In genomic region chr16:23909792-23910418, GRCh38 we compare ENCODE assay signal across 1 cellular context.
TF ChIP-seq lines count a peak whose summit lies in the region.

No MANE protein-coding gene starts in this region.

TF ChIP-seq in K562, 482 proteins besides CTCF, POLR2A, EP300 and RAD21 (continued from another document and continues in another):
- no peak for TF ChIP-seq CUX1 (CRISPR knock-in tag; IDR thresholded peaks at IDR 0.05)
- TF ChIP-seq ZNF277 (CRISPR knock-in tag; IDR thresholded peaks at IDR 0.05; ENCODE audit: borderline replicate concordance): no peak
- TF ChIP-seq NELFE (IDR thresholded peaks at IDR 0.05; ENCODE audit: insufficient read depth, insufficient read length): no peak
- no peak for TF ChIP-seq MED1 (CRISPR knock-in tag; IDR thresholded peaks at IDR 0.05; ENCODE audit: borderline replicate concordance)
- TF ChIP-seq MLX (CRISPR knock-in tag; conservative IDR thresholded peaks at IDR 0.05): no peak
- TF ChIP-seq ZZZ3 (IDR thresholded peaks at IDR 0.05): no peak
- TF ChIP-seq, protein P1, sequence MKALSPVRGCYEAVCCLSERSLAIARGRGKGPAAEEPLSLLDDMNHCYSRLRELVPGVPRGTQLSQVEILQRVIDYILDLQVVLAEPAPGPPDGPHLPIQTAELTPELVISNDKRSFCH (CRISPR knock-in tag; IDR thresholded peaks at IDR 0.05): no peak
- TF ChIP-seq, protein P1 (tag; IDR thresholded peaks at IDR 0.05): 0 out of 2 replicates have a peak, but pooled peaks have one; percentile 13
- TF ChIP-seq YY1 (IDR thresholded peaks at IDR 0.05; ENCODE audit: borderline replicate concordance in 1 of 3, control insufficient read depth in 1 of 3, extremely low read depth in 1 of 3, insufficient read depth in 3 of 3, insufficient read length in 1 of 3, insufficient replicate concordance in 2 of 3, low read depth in 1 of 3, low read length in 2 of 3): no peak
- no peak for TF ChIP-seq ZKSCAN1 (IDR thresholded peaks at IDR 0.05; ENCODE audit: low read depth, low read length)
- TF ChIP-seq C11orf30 (IDR thresholded peaks at IDR 0.05; ENCODE audit: low read depth): no peak
- TF ChIP-seq MTA3 (IDR thresholded peaks at IDR 0.05; ENCODE audit: borderline replicate concordance): no peak
- no peak for TF ChIP-seq KLF6 (CRISPR knock-in tag; IDR thresholded peaks at IDR 0.05; ENCODE audit: borderline replicate concordance)
- no peak for TF ChIP-seq U2AF2 (optimal IDR thresholded peaks at IDR 0.05; ENCODE audit: low read depth, low read length)
- no peak for TF ChIP-seq FOXJ3 (CRISPR knock-in tag; IDR thresholded peaks at IDR 0.05)
- TF ChIP-seq ZNF57 (CRISPR knock-in tag; IDR thresholded peaks at IDR 0.05): no peak
- no peak for TF ChIP-seq PYGO2 (tag; IDR thresholded peaks at IDR 0.05)
- TF ChIP-seq CTCFL (IDR thresholded peaks at IDR 0.05; ENCODE audit: borderline replicate concordance, insufficient read depth, low read depth, low read length, poor library complexity, severe bottlenecking): no peak
- no peak for TF ChIP-seq NCOA4 (IDR thresholded peaks at IDR 0.05; ENCODE audit: partially characterized antibody)
- TF ChIP-seq, protein P2, sequence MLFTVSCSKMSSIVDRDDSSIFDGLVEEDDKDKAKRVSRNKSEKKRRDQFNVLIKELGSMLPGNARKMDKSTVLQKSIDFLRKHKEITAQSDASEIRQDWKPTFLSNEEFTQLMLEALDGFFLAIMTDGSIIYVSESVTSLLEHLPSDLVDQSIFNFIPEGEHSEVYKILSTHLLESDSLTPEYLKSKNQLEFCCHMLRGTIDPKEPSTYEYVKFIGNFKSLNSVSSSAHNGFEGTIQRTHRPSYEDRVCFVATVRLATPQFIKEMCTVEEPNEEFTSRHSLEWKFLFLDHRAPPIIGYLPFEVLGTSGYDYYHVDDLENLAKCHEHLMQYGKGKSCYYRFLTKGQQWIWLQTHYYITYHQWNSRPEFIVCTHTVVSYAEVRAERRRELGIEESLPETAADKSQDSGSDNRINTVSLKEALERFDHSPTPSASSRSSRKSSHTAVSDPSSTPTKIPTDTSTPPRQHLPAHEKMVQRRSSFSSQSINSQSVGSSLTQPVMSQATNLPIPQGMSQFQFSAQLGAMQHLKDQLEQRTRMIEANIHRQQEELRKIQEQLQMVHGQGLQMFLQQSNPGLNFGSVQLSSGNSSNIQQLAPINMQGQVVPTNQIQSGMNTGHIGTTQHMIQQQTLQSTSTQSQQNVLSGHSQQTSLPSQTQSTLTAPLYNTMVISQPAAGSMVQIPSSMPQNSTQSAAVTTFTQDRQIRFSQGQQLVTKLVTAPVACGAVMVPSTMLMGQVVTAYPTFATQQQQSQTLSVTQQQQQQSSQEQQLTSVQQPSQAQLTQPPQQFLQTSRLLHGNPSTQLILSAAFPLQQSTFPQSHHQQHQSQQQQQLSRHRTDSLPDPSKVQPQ (CRISPR knock-in tag; IDR thresholded peaks at IDR 0.05; ENCODE audit: borderline replicate concordance): no peak
- TF ChIP-seq NCOR1 (IDR thresholded peaks at IDR 0.05): no peak
- TF ChIP-seq, protein P3, sequence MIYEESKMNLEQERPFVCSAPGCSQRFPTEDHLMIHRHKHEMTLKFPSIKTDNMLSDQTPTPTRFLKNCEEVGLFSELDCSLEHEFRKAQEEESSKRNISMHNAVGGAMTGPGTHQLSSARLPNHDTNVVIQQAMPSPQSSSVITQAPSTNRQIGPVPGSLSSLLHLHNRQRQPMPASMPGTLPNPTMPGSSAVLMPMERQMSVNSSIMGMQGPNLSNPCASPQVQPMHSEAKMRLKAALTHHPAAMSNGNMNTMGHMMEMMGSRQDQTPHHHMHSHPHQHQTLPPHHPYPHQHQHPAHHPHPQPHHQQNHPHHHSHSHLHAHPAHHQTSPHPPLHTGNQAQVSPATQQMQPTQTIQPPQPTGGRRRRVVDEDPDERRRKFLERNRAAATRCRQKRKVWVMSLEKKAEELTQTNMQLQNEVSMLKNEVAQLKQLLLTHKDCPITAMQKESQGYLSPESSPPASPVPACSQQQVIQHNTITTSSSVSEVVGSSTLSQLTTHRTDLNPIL (CRISPR knock-in tag; IDR thresholded peaks at IDR 0.05): no peak; the same call in 1 of the 2 replicates
- TF ChIP-seq ATF1 (CRISPR knock-in tag; IDR thresholded peaks at IDR 0.05): no peak
- peak; percentile 86 for TF ChIP-seq ATF1 (tag; IDR thresholded peaks at IDR 0.05)
- no peak for TF ChIP-seq ZBTB11 (CRISPR knock-in tag; IDR thresholded peaks at IDR 0.05)
- no peak for TF ChIP-seq MECOM (CRISPR knock-in tag; IDR thresholded peaks at IDR 0.05)
- TF ChIP-seq, protein P4, sequence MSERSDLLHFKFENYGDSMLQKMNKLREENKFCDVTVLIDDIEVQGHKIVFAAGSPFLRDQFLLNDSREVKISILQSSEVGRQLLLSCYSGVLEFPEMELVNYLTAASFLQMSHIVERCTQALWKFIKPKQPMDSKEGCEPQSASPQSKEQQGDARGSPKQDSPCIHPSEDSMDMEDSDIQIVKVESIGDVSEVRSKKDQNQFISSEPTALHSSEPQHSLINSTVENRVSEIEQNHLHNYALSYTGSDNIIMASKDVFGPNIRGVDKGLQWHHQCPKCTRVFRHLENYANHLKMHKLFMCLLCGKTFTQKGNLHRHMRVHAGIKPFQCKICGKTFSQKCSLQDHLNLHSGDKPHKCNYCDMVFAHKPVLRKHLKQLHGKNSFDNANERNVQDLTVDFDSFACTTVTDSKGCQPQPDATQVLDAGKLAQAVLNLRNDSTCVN (CRISPR knock-in tag; IDR thresholded peaks at IDR 0.05): no peak
- no peak for TF ChIP-seq MCM7 (IDR thresholded peaks at IDR 0.05)
- no peak for TF ChIP-seq NBN (IDR thresholded peaks at IDR 0.05; ENCODE audit: low read depth)
- TF ChIP-seq NR2C2 (CRISPR knock-in tag; IDR thresholded peaks at IDR 0.05): no peak
- no peak for TF ChIP-seq NR2C2 (tag; IDR thresholded peaks at IDR 0.05)
- no peak for TF ChIP-seq BCL6 (CRISPR knock-in tag; IDR thresholded peaks at IDR 0.05)
- TF ChIP-seq JUN (IDR thresholded peaks at IDR 0.05; ENCODE audit: borderline replicate concordance, low read depth, low read length): peak; percentile 49; the same call in 1 of the 2 replicates
- no peak for TF ChIP-seq JUN (CRISPR knock-in tag; IDR thresholded peaks at IDR 0.05; ENCODE audit: borderline replicate concordance)
- no peak for TF ChIP-seq SMARCB1 (IDR thresholded peaks at IDR 0.05; ENCODE audit: insufficient read length, low read depth)
- no peak for TF ChIP-seq ZNF583 (CRISPR knock-in tag; IDR thresholded peaks at IDR 0.05)
- no peak for TF ChIP-seq PTRF (tag; IDR thresholded peaks at IDR 0.05)
- TF ChIP-seq POLR3G (IDR thresholded peaks at IDR 0.05; ENCODE audit: extremely low read depth, insufficient read length, insufficient replicate concordance): no peak
- TF ChIP-seq NONO (IDR thresholded peaks at IDR 0.05; ENCODE audit: low read depth in 2 of 2, low read length in 1 of 2): no peak
- TF ChIP-seq ZNF311 (CRISPR knock-in tag; IDR thresholded peaks at IDR 0.05): no peak
- no peak for TF ChIP-seq HES1 (IDR thresholded peaks at IDR 0.05; ENCODE audit: low read depth)
- TF ChIP-seq, protein P5, sequence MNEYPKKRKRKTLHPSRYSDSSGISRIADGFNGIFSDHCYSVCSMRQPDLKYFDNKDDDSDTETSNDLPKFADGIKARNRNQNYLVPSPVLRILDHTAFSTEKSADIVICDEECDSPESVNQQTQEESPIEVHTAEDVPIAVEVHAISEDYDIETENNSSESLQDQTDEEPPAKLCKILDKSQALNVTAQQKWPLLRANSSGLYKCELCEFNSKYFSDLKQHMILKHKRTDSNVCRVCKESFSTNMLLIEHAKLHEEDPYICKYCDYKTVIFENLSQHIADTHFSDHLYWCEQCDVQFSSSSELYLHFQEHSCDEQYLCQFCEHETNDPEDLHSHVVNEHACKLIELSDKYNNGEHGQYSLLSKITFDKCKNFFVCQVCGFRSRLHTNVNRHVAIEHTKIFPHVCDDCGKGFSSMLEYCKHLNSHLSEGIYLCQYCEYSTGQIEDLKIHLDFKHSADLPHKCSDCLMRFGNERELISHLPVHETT (CRISPR knock-in tag; conservative IDR thresholded peaks at IDR 0.05 in 1 of 2, IDR thresholded peaks at IDR 0.05 in 1 of 2): no peak
- no peak for TF ChIP-seq HDAC6 (IDR thresholded peaks at IDR 0.05; ENCODE audit: low read depth, low read length)
